Comparison of ENCODE assay signal across 1 cellular context in genomic region chr21:37207441-37208009, GRCh38.
TF ChIP-seq lines count a peak whose summit lies in the region.

No MANE protein-coding gene starts in this region.

TF ChIP-seq in HepG2, 621 proteins besides CTCF, POLR2A, EP300 and RAD21 (continued from another document and continues in another):
- TF ChIP-seq PAXIP1 (CRISPR knock-in tag; conservative IDR thresholded peaks at IDR 0.05) (peak; percentile 35; the same call in 1 of the 2 replicates), CCDC6 (CRISPR knock-in tag; IDR thresholded peaks at IDR 0.05) (no peak), ARID4A (CRISPR knock-in tag; IDR thresholded peaks at IDR 0.05; ENCODE audit: borderline replicate concordance) (0 out of 2 replicates have a peak, but pooled peaks have one; percentile 57), ZNF546 (CRISPR knock-in tag; conservative IDR thresholded peaks at IDR 0.05) (no peak), HINFP (CRISPR knock-in tag; IDR thresholded peaks at IDR 0.05; ENCODE audit: low read depth) (0 out of 2 replicates have a peak, but pooled peaks have one; percentile 36), THYN1 (CRISPR knock-in tag; IDR thresholded peaks at IDR 0.05; ENCODE audit: borderline replicate concordance, low read depth) (no peak), SMAD1 (CRISPR knock-in tag; IDR thresholded peaks at IDR 0.05; ENCODE audit: borderline replicate concordance, low read depth) (0 out of 2 replicates have a peak, but pooled peaks have one; percentile 9), ZNF768 (CRISPR knock-in tag; IDR thresholded peaks at IDR 0.05) (no peak), RFX1 (IDR thresholded peaks at IDR 0.05) (no peak), ZNF30 (CRISPR knock-in tag; IDR thresholded peaks at IDR 0.05) (no peak), MNT (IDR thresholded peaks at IDR 0.05) (peak; percentile 82), ZNF34 (CRISPR knock-in tag; IDR thresholded peaks at IDR 0.05; ENCODE audit: borderline replicate concordance) (0 out of 2 replicates have a peak, but pooled peaks have one; percentile 45), BCL3 (CRISPR knock-in tag; IDR thresholded peaks at IDR 0.05) (no peak), LCORL (IDR thresholded peaks at IDR 0.05) (no peak), LCORL (CRISPR knock-in tag; IDR thresholded peaks at IDR 0.05) (no peak), ARID5B (CRISPR knock-in tag; IDR thresholded peaks at IDR 0.05) (peak; percentile 71; the same call in 1 of the 2 replicates), ZNF687 (CRISPR knock-in tag; IDR thresholded peaks at IDR 0.05) (peak; percentile 62; the same call in 1 of the 2 replicates), ZNF205 (CRISPR knock-in tag; IDR thresholded peaks at IDR 0.05) (no peak), ZNF292 (CRISPR knock-in tag; IDR thresholded peaks at IDR 0.05; ENCODE audit: borderline replicate concordance, low read depth) (0 out of 2 replicates have a peak, but pooled peaks have one; percentile 25), ATF7 (IDR thresholded peaks at IDR 0.05) (no peak), ATF7 (CRISPR knock-in tag; IDR thresholded peaks at IDR 0.05) (no peak), EHMT2 (IDR thresholded peaks at IDR 0.05; ENCODE audit: borderline replicate concordance, low read depth, low read length) (no peak), ZNF3 (CRISPR knock-in tag; IDR thresholded peaks at IDR 0.05) (no peak), MIER3 (CRISPR knock-in tag; IDR thresholded peaks at IDR 0.05; ENCODE audit: borderline replicate concordance) (0 out of 2 replicates have a peak, but pooled peaks have one; percentile 14), ARNT2 (CRISPR knock-in tag; IDR thresholded peaks at IDR 0.05; ENCODE audit: low read depth) (no peak), PITX1 (CRISPR knock-in tag; IDR thresholded peaks at IDR 0.05) (0 out of 2 replicates have a peak, but pooled peaks have one; percentile 17), ZFP62 (CRISPR knock-in tag; IDR thresholded peaks at IDR 0.05) (no peak), RBAK (CRISPR knock-in tag; IDR thresholded peaks at IDR 0.05) (no peak), ZFYVE20 (CRISPR knock-in tag; IDR thresholded peaks at IDR 0.05; ENCODE audit: borderline replicate concordance, low read depth) (no peak), SOX6 (IDR thresholded peaks at IDR 0.05) (no peak), SOX6 (CRISPR knock-in tag; IDR thresholded peaks at IDR 0.05) (peak; percentile 64), JUN (CRISPR knock-in tag; IDR thresholded peaks at IDR 0.05) (0 out of 2 replicates have a peak, but pooled peaks have one; percentile 49), ZIK1 (CRISPR knock-in tag; IDR thresholded peaks at IDR 0.05; ENCODE audit: borderline replicate concordance, low read depth) (no peak), ZNF350 (CRISPR knock-in tag; IDR thresholded peaks at IDR 0.05; ENCODE audit: borderline replicate concordance, low read depth) (no peak)
- TF ChIP-seq, protein P1, sequence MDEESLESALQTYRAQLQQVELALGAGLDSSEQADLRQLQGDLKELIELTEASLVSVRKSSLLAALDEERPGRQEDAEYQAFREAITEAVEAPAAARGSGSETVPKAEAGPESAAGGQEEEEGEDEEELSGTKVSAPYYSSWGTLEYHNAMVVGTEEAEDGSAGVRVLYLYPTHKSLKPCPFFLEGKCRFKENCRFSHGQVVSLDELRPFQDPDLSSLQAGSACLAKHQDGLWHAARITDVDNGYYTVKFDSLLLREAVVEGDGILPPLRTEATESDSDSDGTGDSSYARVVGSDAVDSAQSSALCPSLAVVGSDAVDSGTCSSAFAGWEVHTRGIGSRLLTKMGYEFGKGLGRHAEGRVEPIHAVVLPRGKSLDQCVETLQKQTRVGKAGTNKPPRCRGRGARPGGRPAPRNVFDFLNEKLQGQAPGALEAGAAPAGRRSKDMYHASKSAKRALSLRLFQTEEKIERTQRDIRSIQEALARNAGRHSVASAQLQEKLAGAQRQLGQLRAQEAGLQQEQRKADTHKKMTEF (CRISPR knock-in tag; IDR thresholded peaks at IDR 0.05): peak; percentile 60
